Comparison of ENCODE assay signal across 12 cellular contexts in genomic region chr18:13450289-13451207, GRCh38.
DNase-seq lines count a peak whose midpoint lies in the region; ATAC-seq lines count a peak whose summit lies in the region.
"Had no signal": no experiment of that assay in that cellular context is flagged by ENCODE, and none has a peak within 500 bp of the region (broad histone marks: within the 10 kb centered on the region; RNA-seq: fewer than 3 reads in every experiment).

No MANE protein-coding gene starts in this region.

- CTCF ChIA-PET in activated CD8-positive, alpha-beta T cell treated with anti-CD3 and anti-CD28 coated beads, Interleukin-2, amount 10 ng/mL, durations not matched to agents 7 days and 5 days (lab: Charles Lee) = no interaction called here

- no peak overlapping the region for H3K14ac ChIP-seq in trophoblast cell (ENCODE audit: low read length)

- H2BK5ac ChIP-seq in trophoblast cell (ENCODE audit: low read depth, low read length, poor library complexity) = no peak overlapping the region

- H3K36me3 ChIP-seq in BLaER1 treated with 17β-estradiol and CSF1 and Interleukin-3, amounts not matched to agents 10 nM and 100 nM = peaks cover 0 to 15% (median 0%) of the 10 kb centered on the region in 11 experiments; a peak in 3 of 22 replicates
- H3K36me3 ChIP-seq in trophoblast cell (ENCODE audit: control insufficient read depth in 1 of 2, insufficient read depth in 2 of 2, low read length in 2 of 2) = no peaks in the 10 kb centered on the region

- H3K4me1 Mint-ChIP-seq in activated CD8-positive, alpha-beta T cell treated with anti-CD3 and anti-CD28 coated beads, Interleukin-2, amount 10 ng/mL, durations not matched to agents 7 days and 5 days (ENCODE audit: low read depth) = peaks cover 35% of the 10 kb centered on the region

- no peak overlapping the region for H2BK120ac ChIP-seq in trophoblast cell (ENCODE audit: insufficient read depth, low read length, poor library complexity)

- H3K4ac ChIP-seq in trophoblast cell (ENCODE audit: low read depth, low read length) = no peak overlapping the region

- no peak overlapping the region for H4K91ac ChIP-seq in trophoblast cell (ENCODE audit: low read depth, low read length)

- H3K36me3 Mint-ChIP-seq in activated CD8-positive, alpha-beta T cell treated with anti-CD3 and anti-CD28 coated beads, Interleukin-2, amount 10 ng/mL, durations not matched to agents 7 days and 5 days (ENCODE audit: low read depth) = no peaks in the 10 kb centered on the region
- H3K36me3 Mint-ChIP-seq: activated CD4-positive, alpha-beta memory T cell treated with anti-CD3 and anti-CD28 coated beads for 36 hours had no signal

- no peak overlapping the region for H4K12ac ChIP-seq in trophoblast cell (ENCODE audit: low read depth, low read length)

- H3K4me1 ChIP-seq in BLaER1 treated with 17β-estradiol and CSF1 and Interleukin-3, amounts not matched to agents 10 nM and 100 nM = peaks cover 53 to 100% (median 100%) of the 10 kb centered on the region in 10 experiments
- H3K4me1 ChIP-seq in trophoblast cell (ENCODE audit: control insufficient read depth in 1 of 2, insufficient read depth in 2 of 2, low read length in 2 of 2) = peaks cover 7 to 8% of the 10 kb centered on the region in 2 experiments
- H3K4me1 ChIP-seq: parathyroid adenoma had no signal

- no peak overlapping the region for H2BK12ac ChIP-seq in trophoblast cell (ENCODE audit: low read length)

- no peak overlapping the region for H4K8ac ChIP-seq in trophoblast cell (ENCODE audit: low read depth, low read length)

- no peak overlapping the region for H3K4me3 Mint-ChIP-seq in activated CD8-positive, alpha-beta T cell treated with anti-CD3 and anti-CD28 coated beads, Interleukin-2, amount 10 ng/mL, durations not matched to agents 7 days and 5 days
- H3K4me3 Mint-ChIP-seq: activated CD4-positive, alpha-beta memory T cell treated with anti-CD3 and anti-CD28 coated beads for 36 hours had no signal

- peak overlapping the region; percentile 62 to 94 (median 88) for H3K4me2 ChIP-seq in BLaER1 treated with 17β-estradiol and CSF1 and Interleukin-3, amounts not matched to agents 10 nM and 100 nM
- H3K4me2 ChIP-seq in trophoblast cell (ENCODE audit: low read length) = no peak overlapping the region

- no peak overlapping the region for H2AFZ ChIP-seq in trophoblast cell (ENCODE audit: insufficient read depth, low read length, poor library complexity)
- H2AFZ ChIP-seq: parathyroid adenoma had no signal

- peak; percentile 50 for ATAC-seq in GM18907 (IDR thresholded peaks at IDR 0.05; ENCODE audit: unreplicated experiment)
- ATAC-seq in HG02938 (IDR thresholded peaks at IDR 0.05; ENCODE audit: unreplicated experiment) = peak; percentile 70
- no peak for ATAC-seq in activated CD8-positive, alpha-beta T cell treated with anti-CD3 and anti-CD28 coated beads, Interleukin-2, amount 10 ng/mL, durations not matched to agents 7 days and 5 days

- peaks cover 0 to 15% (median 0%) of the 10 kb centered on the region in 11 experiments; a peak in 5 of 22 replicates for H4K20me1 ChIP-seq in BLaER1 treated with 17β-estradiol and CSF1 and Interleukin-3, amounts not matched to agents 10 nM and 100 nM

- peak overlapping the region in 10 of 11 experiments; percentile 5 to 93 (median 67); a peak in 17 of 22 replicates for H3K27ac ChIP-seq in BLaER1 treated with 17β-estradiol and CSF1 and Interleukin-3, amounts not matched to agents 10 nM and 100 nM
- no peak overlapping the region for H3K27ac ChIP-seq in trophoblast cell (ENCODE audit: low read depth, low read length)
- H3K27ac ChIP-seq: C4-2B, parathyroid adenoma had no signal

- H3K4me3 ChIP-seq in BLaER1 treated with 17β-estradiol and CSF1 and Interleukin-3, amounts not matched to agents 10 nM and 100 nM = peak overlapping the region in 1 of 10 experiments; percentile 23; a peak in 1 of 20 replicates
- H3K4me3 ChIP-seq in trophoblast cell (ENCODE audit: low read depth, low read length) = no peak overlapping the region

- no peaks in the 10 kb centered on the region for H3K79me2 ChIP-seq in trophoblast cell (ENCODE audit: control insufficient read depth, insufficient read depth, low read length, poor library complexity)

- H3K18ac ChIP-seq in trophoblast cell (ENCODE audit: low read length) = no peak overlapping the region

- H3K9me3 ChIP-seq in BLaER1 treated with 17β-estradiol and CSF1 and Interleukin-3, amounts not matched to agents 10 nM and 100 nM (replicated peaks in 1 of 11) = no peaks in the 10 kb centered on the region
- no peaks in the 10 kb centered on the region for H3K9me3 ChIP-seq in trophoblast cell (ENCODE audit: insufficient read depth, low read depth, low read length)

- no peaks in the 10 kb centered on the region for H3K79me1 ChIP-seq in trophoblast cell (ENCODE audit: low read length)

- no peaks in the 10 kb centered on the region for H3K27me3 Mint-ChIP-seq in activated CD8-positive, alpha-beta T cell treated with anti-CD3 and anti-CD28 coated beads, Interleukin-2, amount 10 ng/mL, durations not matched to agents 7 days and 5 days (ENCODE audit: low read depth)
- H3K27me3 Mint-ChIP-seq: activated CD4-positive, alpha-beta memory T cell treated with anti-CD3 and anti-CD28 coated beads for 36 hours had no signal

- H3K9ac ChIP-seq in BLaER1 treated with 17β-estradiol and CSF1 and Interleukin-3, amounts not matched to agents 10 nM and 100 nM = peak overlapping the region in 6 of 11 experiments; percentile 3 to 82 (median 64); a peak in 11 of 22 replicates
- H3K9ac ChIP-seq in trophoblast cell (ENCODE audit: low read length) = no peak overlapping the region
- H3K9ac ChIP-seq: parathyroid adenoma had no signal

- no peaks in the 10 kb centered on the region for H3K27me3 ChIP-seq in BLaER1 treated with 17β-estradiol and CSF1 and Interleukin-3, amounts not matched to agents 10 nM and 100 nM
- H3K27me3 ChIP-seq in trophoblast cell (ENCODE audit: insufficient read depth, low read length) = no peaks in the 10 kb centered on the region

- no peak overlapping the region for H3K23ac ChIP-seq in trophoblast cell (ENCODE audit: low read length)

- POLR2A ChIA-PET in activated CD8-positive, alpha-beta T cell treated with anti-CD3 and anti-CD28 coated beads, Interleukin-2, amount 10 ng/mL, durations not matched to agents 7 days and 5 days (lab: Charles Lee) = interaction anchor here (0.7 kb wide), 1 partner anchor 9 kb away, joined by 3 read pairs; no protein-coding TSS in a partner anchor

- H3K27ac Mint-ChIP-seq in activated CD8-positive, alpha-beta T cell treated with anti-CD3 and anti-CD28 coated beads, Interleukin-2, amount 10 ng/mL, durations not matched to agents 7 days and 5 days = peak overlapping the region; percentile 77
- H3K27ac Mint-ChIP-seq: activated CD4-positive, alpha-beta memory T cell treated with anti-CD3 and anti-CD28 coated beads for 36 hours had no signal

- no peak for DNase-seq in activated CD8-positive, alpha-beta T cell treated with anti-CD3 and anti-CD28 coated beads, Interleukin-2, amount 10 ng/mL, durations not matched to agents 7 days and 5 days
- DNase-seq in stimulated activated CD4-positive, alpha-beta T cell treated with anti-CD3 and anti-CD28 coated beads, Interleukin-2, amount 100 ng/mL, for 24 hours = no peak
- DNase-seq in NCI-H1694 (lab: John Stamatoyannopoulos, UW) (no peak), COLO668 (lab: John Stamatoyannopoulos, UW; ENCODE audit: unreplicated experiment) (no peak), trophoblast cell (no peak)
- DNase-seq: activated CD4-positive, alpha-beta memory T cell treated with anti-CD3 and anti-CD28 coated beads for 36 hours; RPMI8226 had no signal

- H3K9me3 Mint-ChIP-seq in activated CD8-positive, alpha-beta T cell treated with anti-CD3 and anti-CD28 coated beads, Interleukin-2, amount 10 ng/mL, durations not matched to agents 7 days and 5 days (ENCODE audit: insufficient read depth) = no peaks in the 10 kb centered on the region
- H3K9me3 Mint-ChIP-seq: activated CD4-positive, alpha-beta memory T cell treated with anti-CD3 and anti-CD28 coated beads for 36 hours had no signal

- no CpG with 5 or more reads among the region's 10 CpGs for WGBS in trophoblast cell (ENCODE audit: extremely low coverage, insufficient coverage, insufficient read length)

- no peak overlapping the region for H2AK5ac ChIP-seq in trophoblast cell (ENCODE audit: low read length)
